24 cellular contexts compared by ENCODE assay signal in the genomic region with DNA sequence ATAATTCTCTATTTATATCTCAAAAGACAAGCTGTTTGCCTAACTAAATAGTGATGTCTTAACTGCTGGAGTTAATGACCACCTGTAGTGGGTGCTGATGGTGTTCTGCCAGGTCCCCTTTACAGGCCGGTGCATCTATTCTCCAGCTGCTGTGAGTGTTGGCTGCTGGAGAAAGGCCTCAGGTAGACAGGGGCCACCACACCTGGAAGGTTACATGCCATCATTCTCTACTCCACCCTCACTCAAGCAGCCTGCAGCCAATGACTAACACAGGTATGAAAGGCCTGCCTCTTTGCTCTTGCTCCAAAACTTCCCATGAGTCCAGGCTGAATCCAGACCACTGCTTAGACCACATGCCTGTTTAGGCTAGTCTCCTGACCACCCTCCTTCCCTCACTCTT.
DNase-seq lines count a peak whose midpoint lies in the region; ATAC-seq and TF ChIP-seq lines count a peak whose summit lies in the region.
"Had no signal": no experiment of that assay in that cellular context is flagged by ENCODE, and none has a peak within 500 bp of the region (broad histone marks: within the 10 kb centered on the region; RNA-seq: fewer than 3 reads in every experiment).

No MANE protein-coding gene starts in this region.

- no TSS peak for BruUV-seq in PC-3 (replicated peaks; lab: Mats Ljungman, UMichigan)

- H3F3A ChIP-seq in PC-3 (ENCODE audit: low read length, unreplicated experiment) = no peaks in the 10 kb centered on the region

- H3K27ac ChIP-seq in PC-3 (ENCODE audit: low read length) (no peak overlapping the region), foreskin keratinocyte (no peak overlapping the region), upper lobe of right lung (no peak overlapping the region)
- H3K27ac ChIP-seq: A549, C4-2B, HL-60, left ventricle myocardium inferior, Peyer's patch, SK-N-MC, tibial artery had no signal

- no peak overlapping the region for H2AFZ ChIP-seq in PC-3 (ENCODE audit: low read length)

- peaks cover 39% of the 10 kb centered on the region for H3K4me1 Mint-ChIP-seq in activated naive CD8-positive, alpha-beta T cell (ENCODE audit: low read depth)
- H3K4me1 Mint-ChIP-seq in activated naive CD8-positive, alpha-beta T cell treated with anti-CD3 and anti-CD28 coated beads for 36 hours = peaks cover 21% of the 10 kb centered on the region
- peaks cover 29% of the 10 kb centered on the region for H3K4me1 Mint-ChIP-seq in activated naive CD4-positive, alpha-beta T cell treated with anti-CD3 and anti-CD28 coated beads, Interleukin-2, amount 10 ng/mL, durations not matched to agents 7 days and 5 days

- H3K9ac ChIP-seq in PC-3 (ENCODE audit: low read length) = no peak overlapping the region

- H3K27me3 Mint-ChIP-seq in activated naive CD8-positive, alpha-beta T cell = no peaks in the 10 kb centered on the region
- no peaks in the 10 kb centered on the region for H3K27me3 Mint-ChIP-seq in activated naive CD8-positive, alpha-beta T cell treated with anti-CD3 and anti-CD28 coated beads for 36 hours
- no peaks in the 10 kb centered on the region for H3K27me3 Mint-ChIP-seq in activated naive CD4-positive, alpha-beta T cell treated with anti-CD3 and anti-CD28 coated beads, Interleukin-2, amount 10 ng/mL, durations not matched to agents 7 days and 5 days

- H3K4me3 ChIP-seq in PC-3 (ENCODE audit: low read length) (no peak overlapping the region), upper lobe of right lung (no peak overlapping the region)
- H3K4me3 ChIP-seq: A549, left ventricle myocardium inferior, Peyer's patch, SK-N-MC, tibial artery had no signal

- 0 out of 2 replicates have a peak overlapping the region, but pooled peaks have one; percentile 5 for H3K4me2 ChIP-seq in PC-3 (ENCODE audit: low read length)
- H3K4me2 ChIP-seq: A549 had no signal

- POLR2A ChIA-PET in PC-3 (lab: Charles Lee; ENCODE audit: unreplicated experiment) = no interaction called here

- intact Hi-C loops in PC-3 (cut with micrococcal nuclease) = no loop called here
- intact Hi-C loops in upper lobe of right lung (cut with DNase I) = no loop called here

- H4K20me1 ChIP-seq in PC-3 (ENCODE audit: low read length) = no peaks in the 10 kb centered on the region

- ATAC-seq in PC-3 (peak; percentile 66), foreskin keratinocyte (peak; percentile 96), upper lobe of right lung (peak; percentile 49)
- ATAC-seq: A549 had no signal

- H3K9me3 Mint-ChIP-seq in activated naive CD8-positive, alpha-beta T cell (ENCODE audit: low read depth) = no peaks in the 10 kb centered on the region
- no peaks in the 10 kb centered on the region for H3K9me3 Mint-ChIP-seq in activated naive CD8-positive, alpha-beta T cell treated with anti-CD3 and anti-CD28 coated beads for 36 hours
- no peaks in the 10 kb centered on the region for H3K9me3 Mint-ChIP-seq in activated naive CD4-positive, alpha-beta T cell treated with anti-CD3 and anti-CD28 coated beads, Interleukin-2, amount 10 ng/mL, durations not matched to agents 7 days and 5 days

- CTCF ChIA-PET in PC-3 (lab: Charles Lee) = no interaction called here
- CTCF ChIA-PET in activated naive CD4-positive, alpha-beta T cell treated with anti-CD3 and anti-CD28 coated beads, Interleukin-2, amount 10 ng/mL, durations not matched to agents 7 days and 5 days (lab: Charles Lee) = interaction anchor here (0.6 to 1.2 kb wide), 2 partner anchors 27 to 188 kb away, joined by 3 to 4 read pairs; no protein-coding TSS in a partner anchor

- H3K9me2 ChIP-seq in PC-3 (replicated peaks; ENCODE audit: low read length) = no peaks in the 10 kb centered on the region

- H3K4me1 ChIP-seq in PC-3 (ENCODE audit: insufficient read depth, low read length) = peaks cover 13% of the 10 kb centered on the region
- peaks cover 4% of the 10 kb centered on the region for H3K4me1 ChIP-seq in foreskin keratinocyte
- H3K4me1 ChIP-seq in upper lobe of right lung = no peaks in the 10 kb centered on the region
- H3K4me1 ChIP-seq: A549, left ventricle myocardium inferior, Peyer's patch, tibial artery had no signal

- peaks cover 12% of the 10 kb centered on the region for H3K36me3 Mint-ChIP-seq in activated naive CD8-positive, alpha-beta T cell
- peaks cover 31% of the 10 kb centered on the region for H3K36me3 Mint-ChIP-seq in activated naive CD8-positive, alpha-beta T cell treated with anti-CD3 and anti-CD28 coated beads for 36 hours
- peaks cover 45% of the 10 kb centered on the region for H3K36me3 Mint-ChIP-seq in activated naive CD4-positive, alpha-beta T cell treated with anti-CD3 and anti-CD28 coated beads, Interleukin-2, amount 10 ng/mL, durations not matched to agents 7 days and 5 days

- H3K79me2 ChIP-seq in PC-3 (ENCODE audit: low read length) = no peaks in the 10 kb centered on the region

- H3K4me3 Mint-ChIP-seq in activated naive CD8-positive, alpha-beta T cell = no peak overlapping the region
- no peak overlapping the region for H3K4me3 Mint-ChIP-seq in activated naive CD8-positive, alpha-beta T cell treated with anti-CD3 and anti-CD28 coated beads for 36 hours
- no peak overlapping the region for H3K4me3 Mint-ChIP-seq in activated naive CD4-positive, alpha-beta T cell treated with anti-CD3 and anti-CD28 coated beads, Interleukin-2, amount 10 ng/mL, durations not matched to agents 7 days and 5 days

- TF ChIP-seq CTCF in PC-3 (conservative IDR thresholded peaks at IDR 0.05; ENCODE audit: low read depth, low read length) (no peak), foreskin keratinocyte (conservative IDR thresholded peaks at IDR 0.05) (peak; percentile 33), upper lobe of right lung (IDR thresholded peaks at IDR 0.05) (no peak)

- H3K27me3 ChIP-seq in PC-3 (ENCODE audit: low read length) (no peaks in the 10 kb centered on the region), foreskin keratinocyte (no peaks in the 10 kb centered on the region), upper lobe of right lung (no peaks in the 10 kb centered on the region)
- H3K27me3 ChIP-seq: Peyer's patch, tibial artery had no signal

- DNase-seq in activated naive CD8-positive, alpha-beta T cell treated with anti-CD3 and anti-CD28 coated beads for 36 hours = no peak
- DNase-seq in PC-3 (peak; percentile 37), foreskin keratinocyte (peak; percentile 59 to 89), upper lobe of right lung (no peak), germinal center (ENCODE audit: low spot score) (no peak), pons (ENCODE audit: low spot score) (no peak)
- DNase-seq in activated naive CD4-positive, alpha-beta T cell treated with anti-CD3 and anti-CD28 coated beads, Interleukin-2, amount 10 ng/mL, durations not matched to agents 7 days and 5 days = no peak
- DNase-seq: activated naive CD4-positive, alpha-beta T cell; foreskin fibroblast; GF-D8; left ventricle myocardium inferior; NCI-H2081 treated with DMSO at 0.1 percent for 48 hours; NCI-H524 treated with DMSO at 0.1 percent for 48 hours; nucleus accumbens; Peyer's patch; stimulated activated CD4-positive, alpha-beta T cell treated with anti-CD3 and anti-CD28 coated beads, Interleukin-15, amount 100 ng/mL, for 24 hours; stimulated activated naive CD4-positive, alpha-beta T cell; T1000; tibial artery had no signal

- H3K27ac Mint-ChIP-seq in activated naive CD8-positive, alpha-beta T cell = peak overlapping the region; percentile 47
- H3K27ac Mint-ChIP-seq in activated naive CD8-positive, alpha-beta T cell treated with anti-CD3 and anti-CD28 coated beads for 36 hours = no peak overlapping the region
- H3K27ac Mint-ChIP-seq in activated naive CD4-positive, alpha-beta T cell treated with anti-CD3 and anti-CD28 coated beads, Interleukin-2, amount 10 ng/mL, durations not matched to agents 7 days and 5 days = no peak overlapping the region

- H3K36me3 ChIP-seq in PC-3 (ENCODE audit: low read depth, low read length) (no peaks in the 10 kb centered on the region), upper lobe of right lung (no peaks in the 10 kb centered on the region)
- H3K36me3 ChIP-seq: left ventricle myocardium inferior, Peyer's patch, tibial artery had no signal

- H3K9me3 ChIP-seq in PC-3 (ENCODE audit: low read length) (no peaks in the 10 kb centered on the region), upper lobe of right lung (no peaks in the 10 kb centered on the region)
- H3K9me3 ChIP-seq: A549, left ventricle myocardium inferior, Peyer's patch, tibial artery had no signal

Comparison
In these comparisons a context has a peak if more than half of its experiments do, and no peak if none do; other contexts are left out.
1. DNase-seq: peak in PC-3 (single experiment) and foreskin keratinocyte (2 of 2); none in activated naive CD8-positive, alpha-beta T cell treated with anti-CD3 and anti-CD28 coated beads for 36 hours (single experiment), upper lobe of right lung (single experiment), activated naive CD4-positive, alpha-beta T cell treated with anti-CD3 and anti-CD28 coated beads, Interleukin-2, amount 10 ng/mL, durations not matched to agents 7 days and 5 days (single experiment), germinal center (single experiment) and pons (single experiment).
2. Peak in every context shown above with its lines, with median percentiles within 50 percentile points of each other: ATAC-seq.